ENCODE assay signal across 8 cellular contexts in genomic region chr16:30557950-30558788, GRCh38. TPM values are rescaled to one million over a fixed set of nuclear protein-coding genes. Genes with fewer than 3 reads are reported as not detected.
DNase-seq lines count a peak whose midpoint lies in the region; ATAC-seq and TF ChIP-seq lines count a peak whose summit lies in the region.

TSS of gene ZNF764 (minus strand) at chr16:30558374. CDS start at chr16:30558182, 192 bp downstream.

- WGBS in adipose tissue, 3 donors = 0 to 1% (median 0%) methylated on average over 75 of the region's 75 CpGs
- WGBS in upper lobe of left lung, 2 donors = 0 to 1% methylated on average over 6 to 64 of the region's 75 CpGs

- peaks cover 18 to 44% (median 29%) of the 10 kb centered on the region in 4 donors for H3K4me1 ChIP-seq in upper lobe of left lung

- H3K27ac ChIP-seq in adipose tissue (ENCODE audit: low read depth, low read length) = peak within 1 kb of the TSS; percentile 65
- peak within 1 kb of the TSS; percentile 88 to 97 (median 95) for H3K27ac ChIP-seq in upper lobe of left lung

- peaks cover 37 to 51% (median 48%) of the 10 kb centered on the region in 3 donors for H3K4me1 Mint-ChIP-seq in T-cell

- H3K9me3 ChIP-seq in upper lobe of left lung = no peaks in the 10 kb centered on the region

- TF ChIP-seq CTCF in GM12875 (IDR thresholded peaks at IDR 0.05; ENCODE audit: borderline replicate concordance, insufficient read depth, low read depth, low read length) (peak; percentile 29; the same call in 1 of the 2 replicates), upper lobe of left lung (IDR thresholded peaks at IDR 0.05) (peak in 2 of 6 experiments; percentile 8 to 34)

- ATAC-seq in HG02798 (IDR thresholded peaks at IDR 0.05; ENCODE audit: poor library complexity, unreplicated experiment) (peak; percentile 91), T-cell (replicated peaks in 1 of 4) (peak; percentile 90 to 94 (median 92)), upper lobe of left lung (ENCODE audit: low FRiP score in 2 of 2) (peak; percentile 97 to 99)

- POLR2A ChIA-PET in T-cell (lab: Charles Lee) = interaction anchor here (0.5 to 1.1 kb wide), 9 partner anchors 9 to 487 kb away, joined by 3 to 5 read pairs (median 4); partner anchors contain the start of genes ZNF688 (in 1 of the 2) and ZNF747 (in 1 of the 2)

- H3K4me3 ChIP-seq in GM12875 (ENCODE audit: low read depth, low read length) = peak within 1 kb of the TSS; percentile 88
- peak within 1 kb of the TSS; percentile 70 to 91 (median 84) for H3K4me3 ChIP-seq in upper lobe of left lung

- peak within 1 kb of the TSS; percentile 84 to 89 (median 88) for H3K4me3 Mint-ChIP-seq in T-cell

- CTCF ChIA-PET in T-cell (lab: Charles Lee) = interaction anchor here (0.9 to 2.9 kb wide), 7 partner anchors 14 to 128 kb away, joined by 3 to 46 read pairs (median 6); partner anchors contain the start of genes DCTPP1 (in 1 of the 2), PRR14 (in 1 of the 2), ZNF688 (in 1 of the 2) and ZNF747 (in 1 of the 2)

- intact Hi-C loops in cardiac septum (cut with DNase I) = loop anchor here (1.0 to 2.0 kb wide), 3 partner anchors 13 to 71 kb away; partner anchors contain the start of gene ZNF688

- peak in 3 of 4 donors; percentile 23 to 55 (median 55) for TF ChIP-seq POLR2A in upper lobe of left lung (IDR thresholded peaks at IDR 0.05)

- peaks cover 2 to 28% (median 24%) of the 10 kb centered on the region in 4 donors for H3K36me3 ChIP-seq in upper lobe of left lung

- peak within 1 kb of the TSS; percentile 93 for H3K27ac Mint-ChIP-seq in T-cell

- H3K27me3 Mint-ChIP-seq in T-cell = no peaks in the 10 kb centered on the region

- no peak for TF ChIP-seq EP300 in upper lobe of left lung (IDR thresholded peaks at IDR 0.05)

- no peaks in the 10 kb centered on the region for H3K27me3 ChIP-seq in upper lobe of left lung

- DNase-seq in NCI-H1436 treated with DMSO at 0.1 percent for 48 hours (lab: John Stamatoyannopoulos, UW) (peak; percentile 88), T-cell (peak; percentile 88 to 96 (median 92)), cardiac septum (ENCODE audit: low spot score) (peak; percentile 100), pons (ENCODE audit: low spot score) (peak; percentile 99), upper lobe of left lung (peak; percentile 97 to 99)

- peaks cover 16% of the 10 kb centered on the region for H3K36me3 Mint-ChIP-seq in T-cell

- no peaks in the 10 kb centered on the region for H3K9me3 Mint-ChIP-seq in T-cell

RNA-seq across cellular contexts. Expression of gene ZNF764, which starts in this region (rescaled TPM):
- total RNA-seq in T-cell (10 to 100 TPM; 14.9 to 33.9 (median 27.3) TPM), cardiac septum (11.4 TPM), upper lobe of left lung (10 to 100 TPM in 4 of 6 donors, 1 to 10 TPM in 2; 7.6 to 18.9 (median 10.6) TPM)
- polyA plus RNA-seq in adipose tissue = 1 to 10 TPM; 3.0 to 4.8 (median 3.8) TPM

Comparison
In these comparisons a context has a peak if more than half of its experiments do, and no peak if none do; other contexts are left out.
1. Peak in every context shown above with its lines: DNase-seq, ATAC-seq, H3K4me3 ChIP-seq and H3K27ac ChIP-seq.